8 cellular contexts compared by ENCODE assay signal in genomic region chr3:139388961-139389551, GRCh38. TPM values are rescaled to one million over a fixed set of nuclear protein-coding genes. Genes with fewer than 3 reads are reported as not detected.
DNase-seq lines count a peak whose midpoint lies in the region; ATAC-seq, FAIRE-seq and TF ChIP-seq lines count a peak whose summit lies in the region.

No MANE protein-coding gene starts in this region.

- POLR2A ChIA-PET in K562 (lab: Yijun Ruan, JAX), result interaction anchor here (0.6 to 2.2 kb wide), 5 partner anchors 9 to 780 kb away, joined by 3 to 9 read pairs (median 5); no protein-coding TSS in a partner anchor

- H3K4me1 ChIP-seq in ES-I3 (ENCODE audit: insufficient read depth, low read length), result no peaks in the 10 kb centered on the region; the same call in 1 of the 2 replicates
- peaks cover 4 to 9% of the 10 kb centered on the region in 2 experiments; a peak in 3 of 5 replicates for H3K4me1 ChIP-seq in K562 (replicated peaks in 1 of 2; ENCODE audit: control insufficient read depth in 2 of 2, insufficient read depth in 2 of 2, low read length in 2 of 2)

- H3K9me3 ChIP-seq in ES-I3 (ENCODE audit: control insufficient read depth, insufficient read depth, low read length) (no peaks in the 10 kb centered on the region), K562 (replicated peaks; ENCODE audit: control insufficient read depth, insufficient read depth, low read depth, low read length) (no peaks in the 10 kb centered on the region)

- TF ChIP-seq EP300 in K562 (IDR thresholded peaks at IDR 0.05; ENCODE audit: low read length), result no peak

- H3K27me3 ChIP-seq in K562 (ENCODE audit: control insufficient read depth in 2 of 2, insufficient read depth in 2 of 2, low read length in 2 of 2), result no peaks in the 10 kb centered on the region

- peak overlapping the region; percentile 95 for H3K27ac ChIP-seq in K562 (ENCODE audit: extremely low read depth, low read depth, low read length)

- peak; percentile 26 for ATAC-seq in GM21529 (IDR thresholded peaks at IDR 0.05; ENCODE audit: unreplicated experiment)
- peak; percentile 18 for ATAC-seq in K562
- peak; percentile 42 for ATAC-seq in left lobe of liver
- peak; percentile 52 for ATAC-seq in stimulated activated naive CD8-positive, alpha-beta T cell treated with anti-CD3 and anti-CD28 coated beads, Interleukin-15, amount 100 ng/mL, for 72 hours

- no peaks in the 10 kb centered on the region for H3K36me3 ChIP-seq in ES-I3 (ENCODE audit: insufficient read depth, low read length)
- H3K36me3 ChIP-seq in K562 (ENCODE audit: control insufficient read depth, insufficient read depth, low read length), result peaks cover 12% of the 10 kb centered on the region; the same call in 2 of the 3 replicates

- WGBS in K562 (ENCODE audit: insufficient coverage, low coverage, missing lambda C conversion rate), result 2% methylated on average over 20 of the region's 21 CpGs

- no peaks in the 10 kb centered on the region; the same call in 1 of the 2 replicates for H4K20me1 ChIP-seq in K562 (replicated peaks; ENCODE audit: control insufficient read depth, insufficient read depth, low read length)

- peak; percentile 15 for DNase-seq in NCI-H1105 (lab: John Stamatoyannopoulos, UW)
- DNase-seq in K562 (ENCODE audit: extremely low read depth in 1 of 4, low spot score in 3 of 4), result peak in 1 of 4 experiments; percentile 25
- no peak for DNase-seq in left lobe of liver (ENCODE audit: low spot score)
- no peak for DNase-seq in stimulated activated naive CD8-positive, alpha-beta T cell treated with anti-CD3 and anti-CD28 coated beads, Interleukin-15, amount 100 ng/mL, for 72 hours
- no peak for DNase-seq in RCC 7860 (ENCODE audit: low spot score)
- DNase-seq in NCI-H446 treated with DMSO at 0.1 percent for 48 hours (lab: John Stamatoyannopoulos, UW), result no peak

- no peak for TF ChIP-seq CTCF in K562 (IDR thresholded peaks at IDR 0.05 in 2 of 3, conservative IDR thresholded peaks at IDR 0.05 in 1 of 3; ENCODE audit: insufficient read depth in 2 of 3, low read depth in 1 of 3, low read length in 3 of 3)

- TF ChIP-seq RAD21 in K562 (CRISPR knock-in tag; conservative IDR thresholded peaks at IDR 0.05 in 1 of 2, IDR thresholded peaks at IDR 0.05 in 1 of 2), result no peak

- CTCF ChIA-PET in K562 (lab: Yijun Ruan, JAX; ENCODE audit: low intra/inter-chr PET ratio), result no interaction called here

- peak overlapping the region; percentile 82 for H3K4me2 ChIP-seq in K562 (ENCODE audit: insufficient read depth, low read length)

- intact Hi-C loops in K562 (cut with micrococcal nuclease), result no loop called here

- peaks cover 35% of the 10 kb centered on the region for H3K4me1 Mint-ChIP-seq in stimulated activated naive CD8-positive, alpha-beta T cell treated with anti-CD3 and anti-CD28 coated beads, Interleukin-15, amount 100 ng/mL, for 72 hours

- TSS peak; percentile 70 for BruUV-seq in K562 (replicated peaks; lab: Mats Ljungman, UMichigan)

- peak; percentile 19 for FAIRE-seq in K562 (lab: Jason Lieb, UNC)
- FAIRE-seq in RCC 7860 (lab: Jason Lieb, UNC), result no peak

- H3K4me3 Mint-ChIP-seq in stimulated activated naive CD8-positive, alpha-beta T cell treated with anti-CD3 and anti-CD28 coated beads, Interleukin-15, amount 100 ng/mL, for 72 hours, result peak overlapping the region; percentile 86 to 96

- no peaks in the 10 kb centered on the region for H3K9me3 Mint-ChIP-seq in stimulated activated naive CD8-positive, alpha-beta T cell treated with anti-CD3 and anti-CD28 coated beads, Interleukin-15, amount 100 ng/mL, for 72 hours

- in situ Hi-C loops in K562 (cut with MboI), result no loop called here

- no peak for TF ChIP-seq POLR2A in K562 (conservative IDR thresholded peaks at IDR 0.05)

- peak overlapping the region; percentile 92 for H3K4me3 ChIP-seq in K562

- H3K27ac Mint-ChIP-seq in stimulated activated naive CD8-positive, alpha-beta T cell treated with anti-CD3 and anti-CD28 coated beads, Interleukin-15, amount 100 ng/mL, for 72 hours, result peak overlapping the region; percentile 95 to 97

- peaks cover 63% of the 10 kb centered on the region for H3K79me2 ChIP-seq in K562 (ENCODE audit: control insufficient read depth, insufficient read depth, low read length)

- peak overlapping the region; percentile 89 for H2AFZ ChIP-seq in K562 (ENCODE audit: low read depth, low read length)

- no peaks in the 10 kb centered on the region for H3K27me3 Mint-ChIP-seq in stimulated activated naive CD8-positive, alpha-beta T cell treated with anti-CD3 and anti-CD28 coated beads, Interleukin-15, amount 100 ng/mL, for 72 hours

- H3K9ac ChIP-seq in ES-I3 (ENCODE audit: low read depth, low read length) (peak overlapping the region; percentile 97), K562 (ENCODE audit: insufficient read depth in 1 of 2, low read depth in 2 of 2, low read length in 2 of 2) (peak overlapping the region; percentile 99 to 100)

- no peaks in the 10 kb centered on the region for H3K9me1 ChIP-seq in K562 (ENCODE audit: control insufficient read depth, insufficient read depth, low read length)

TF ChIP-seq in K562, 482 proteins besides CTCF, POLR2A, EP300 and RAD21 (continues in another document):
- no peak for TF ChIP-seq SNRNP70 (optimal IDR thresholded peaks at IDR 0.05; ENCODE audit: low read depth, low read length)
- no peak for TF ChIP-seq GABPB2 (CRISPR knock-in tag; conservative IDR thresholded peaks at IDR 0.05)
- TF ChIP-seq, protein P1, sequence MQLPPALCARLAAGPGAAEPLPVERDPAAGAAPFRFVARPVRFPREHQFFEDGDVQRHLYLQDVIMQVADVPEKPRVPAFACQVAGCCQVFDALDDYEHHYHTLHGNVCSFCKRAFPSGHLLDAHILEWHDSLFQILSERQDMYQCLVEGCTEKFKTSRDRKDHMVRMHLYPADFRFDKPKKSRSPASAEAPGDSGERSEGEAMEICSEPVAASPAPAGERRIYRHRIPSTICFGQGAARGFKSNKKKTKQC (CRISPR knock-in tag; IDR thresholded peaks at IDR 0.05), result peak; percentile 85
- no peak for TF ChIP-seq NFXL1 (CRISPR knock-in tag; IDR thresholded peaks at IDR 0.05)
- TF ChIP-seq BACH1 (tag; IDR thresholded peaks at IDR 0.05), result no peak
- TF ChIP-seq WHSC1 (IDR thresholded peaks at IDR 0.05; ENCODE audit: low read length), result no peak
- TF ChIP-seq FOXJ2 (tag; IDR thresholded peaks at IDR 0.05), result 0 out of 2 replicates have a peak, but pooled peaks have one; percentile 22
- no peak for TF ChIP-seq MYBL2 (IDR thresholded peaks at IDR 0.05; ENCODE audit: low read depth)
- TF ChIP-seq MYBL2 (CRISPR knock-in tag; IDR thresholded peaks at IDR 0.05; ENCODE audit: borderline replicate concordance), result no peak

RNA-seq across cellular contexts. Expression of gene COPB2, which starts 0.4 kb away (rescaled TPM):
- 107 and 250 TPM in 2 replicates for total RNA-seq in K562 (2011; cell fraction: chromatin; rRNA removed; ENCODE audit: low replicate concordance)
- 48.2 and 69.0 TPM in 2 replicates for total RNA-seq in K562 (2011; cell fraction: nucleolus; rRNA removed)
- 101 and 112 TPM in 2 replicates for total RNA-seq in K562 (2011; cell fraction: nucleoplasm; rRNA removed)
- total RNA-seq in K562 (2014; rRNA removed) (117 and 124 TPM in 2 replicates), K562 (2014; rRNA removed; fragmentation: Illumina TruSeq; extraction: Trizol) (135 and 145 TPM in 2 replicates), K562 (2015; rRNA removed; fragmentation: Illumina TruSeq; extraction: Trizol) (125 and 137 TPM in 2 replicates), K562 (2021) (99.1 and 101 TPM in 2 replicates), left lobe of liver (60.0 TPM)
- polyA plus RNA-seq in K562 (2011; rRNA removed) (170 and 189 TPM in 2 replicates), K562 (2014; fragmentation: Illumina TruSeq; extraction: Trizol) (117 and 130 TPM in 2 replicates), K562 (2014; fragmentation: Nextera tagmentation; extraction: Ambion mirVana) (100 to 1,000 TPM in 1 of 2 experiments, 10 to 100 TPM in 1; 64.3 to 155 TPM), K562 (2014; rRNA removed) (86.0 and 98.0 TPM in 2 replicates)
- polyA plus RNA-seq in K562 (2011; cell fraction: cytosol; rRNA removed), result 45.3 and 102 TPM in 2 replicates
- polyA plus RNA-seq in K562 (2011; cell fraction: nucleus; rRNA removed), result 63.5 and 133 TPM in 2 replicates
- 92.1 and 97.5 TPM in 2 replicates for polyA plus RNA-seq in K562 (2012)
- polyA minus RNA-seq in K562 (2011; rRNA and poly(A)+ RNA removed), result 366 and 401 TPM in 2 replicates
- 92.1 and 103 TPM in 2 replicates for polyA minus RNA-seq in K562 (2011; cell fraction: cytosol; rRNA and poly(A)+ RNA removed)
- 73.8 and 174 TPM in 2 replicates for polyA minus RNA-seq in K562 (2011; cell fraction: nucleus; rRNA and poly(A)+ RNA removed)

RNA-seq across cellular contexts. Expression of gene MRPS22, which starts 45.2 kb away (rescaled TPM):
- total RNA-seq in K562 (2011; cell fraction: chromatin; rRNA removed; ENCODE audit: low replicate concordance), result 38.6 and 79.2 TPM in 2 replicates
- total RNA-seq in K562 (2011; cell fraction: nucleolus; rRNA removed), result 28.6 and 29.9 TPM in 2 replicates
- total RNA-seq in K562 (2011; cell fraction: nucleoplasm; rRNA removed), result 45.2 and 53.5 TPM in 2 replicates
- total RNA-seq in K562 (2014; rRNA removed), result 193 and 237 TPM in 2 replicates
- 202 and 232 TPM in 2 replicates for total RNA-seq in K562 (2014; rRNA removed; fragmentation: Illumina TruSeq; extraction: Trizol)
- total RNA-seq in K562 (2015; rRNA removed; fragmentation: Illumina TruSeq; extraction: Trizol), result 216 and 229 TPM in 2 replicates
- 148 and 159 TPM in 2 replicates for total RNA-seq in K562 (2021)
- polyA plus RNA-seq in K562 (2011; rRNA removed), result 131 and 189 TPM in 2 replicates
- polyA plus RNA-seq in K562 (2011; cell fraction: cytosol; rRNA removed), result 101 TPM in 2 replicates
- polyA plus RNA-seq in K562 (2011; cell fraction: nucleus; rRNA removed), result 42.1 and 51.3 TPM in 2 replicates
- 100 and 122 TPM in 2 replicates for polyA plus RNA-seq in K562 (2012)
- polyA plus RNA-seq in K562 (2014; fragmentation: Illumina TruSeq; extraction: Trizol), result 197 and 219 TPM in 2 replicates
- polyA plus RNA-seq in K562 (2014; fragmentation: Nextera tagmentation; extraction: Ambion mirVana), result 100 to 1,000 TPM; 330 to 397 TPM
- polyA plus RNA-seq in K562 (2014; rRNA removed), result 233 and 261 TPM in 2 replicates
- 157 and 168 TPM in 2 replicates for polyA minus RNA-seq in K562 (2011; rRNA and poly(A)+ RNA removed)
- polyA minus RNA-seq in K562 (2011; cell fraction: cytosol; rRNA and poly(A)+ RNA removed), result 36.2 and 63.4 TPM in 2 replicates
- polyA minus RNA-seq in K562 (2011; cell fraction: nucleus; rRNA and poly(A)+ RNA removed), result 37.8 and 82.5 TPM in 2 replicates
- 29.9 TPM for total RNA-seq in left lobe of liver
